Comparison of ENCODE assay signal across 8 cellular contexts in genomic region chr2:217756375-217757107, GRCh38.
DNase-seq lines count a peak whose midpoint lies in the region; ATAC-seq and TF ChIP-seq lines count a peak whose summit lies in the region.

No MANE protein-coding gene starts in this region.

- intact Hi-C loops in left colon (cut with DNase I, micrococcal nuclease) = no loop called here

- DNase-seq in GM10266 (ENCODE audit: extremely low spot score) (peak; percentile 69), cerebellar cortex (ENCODE audit: low spot score) (peak; percentile 38), left colon (peak; percentile 49 to 73)
- DNase-seq in activated CD4-positive, alpha-beta T cell treated with anti-CD3 and anti-CD28 coated beads for 4 hours = peak; percentile 57 to 65
- peak; percentile 79 for DNase-seq in stimulated activated CD4-positive, alpha-beta T cell treated with anti-CD3 and anti-CD28 coated beads, Interleukin-4, amount 100 ng/mL, for 1 hour

- TF ChIP-seq CTCF in GM10266 (IDR thresholded peaks at IDR 0.05; ENCODE audit: control insufficient read depth, insufficient read depth, low read depth, missing control alignments) (peak; percentile 69), LNCAP (IDR thresholded peaks at IDR 0.05) (peak; percentile 84)

- ATAC-seq in left colon (peak; percentile 43), GM19035 (IDR thresholded peaks at IDR 0.05; ENCODE audit: unreplicated experiment) (no peak), HG03469 (IDR thresholded peaks at IDR 0.05; ENCODE audit: unreplicated experiment) (no peak)
